In the genomic region with DNA sequence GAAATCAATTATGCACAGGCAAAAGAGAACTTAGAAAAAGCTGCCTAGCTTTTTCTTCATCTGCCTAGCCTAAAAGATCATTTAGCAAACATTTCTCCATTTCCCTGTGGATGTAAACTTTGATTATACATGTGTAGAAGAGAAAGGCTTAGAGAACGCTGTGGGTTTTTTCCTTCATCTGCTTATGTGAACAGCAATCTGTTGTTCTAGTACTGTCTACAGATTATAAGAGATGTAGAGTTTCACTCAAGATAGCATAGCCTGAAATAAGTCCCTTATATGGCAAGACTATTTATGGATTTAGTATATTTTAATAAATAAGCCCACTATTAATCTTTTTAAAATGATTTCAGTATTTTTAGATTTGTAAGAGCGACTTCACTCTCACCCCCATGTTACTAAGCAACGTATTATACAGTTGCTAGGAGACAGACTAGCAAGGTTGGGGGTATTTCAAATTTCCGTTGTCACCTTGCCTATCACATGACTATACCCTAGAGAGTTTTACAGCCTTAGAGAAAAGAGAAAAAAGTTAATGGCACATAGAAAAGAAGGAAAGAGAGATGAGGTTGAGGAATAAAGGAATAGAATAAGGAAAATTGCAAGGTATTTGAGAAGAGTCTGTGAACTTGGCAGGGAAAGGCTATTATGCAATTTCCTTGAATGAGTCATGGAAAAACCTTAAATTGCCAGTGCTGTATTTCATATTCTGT, we compare ENCODE assay signal across 1 cellular context.
A peak's percentile ranks its signal among the peaks of the same experiment; 100 is the strongest.
TF ChIP-seq lines count a peak whose summit lies in the region.

No MANE protein-coding gene starts in this region.

TF ChIP-seq in K562, 482 proteins besides CTCF, POLR2A, EP300 and RAD21 (continued from another document and continues in another):
- TF ChIP-seq, protein P1, sequence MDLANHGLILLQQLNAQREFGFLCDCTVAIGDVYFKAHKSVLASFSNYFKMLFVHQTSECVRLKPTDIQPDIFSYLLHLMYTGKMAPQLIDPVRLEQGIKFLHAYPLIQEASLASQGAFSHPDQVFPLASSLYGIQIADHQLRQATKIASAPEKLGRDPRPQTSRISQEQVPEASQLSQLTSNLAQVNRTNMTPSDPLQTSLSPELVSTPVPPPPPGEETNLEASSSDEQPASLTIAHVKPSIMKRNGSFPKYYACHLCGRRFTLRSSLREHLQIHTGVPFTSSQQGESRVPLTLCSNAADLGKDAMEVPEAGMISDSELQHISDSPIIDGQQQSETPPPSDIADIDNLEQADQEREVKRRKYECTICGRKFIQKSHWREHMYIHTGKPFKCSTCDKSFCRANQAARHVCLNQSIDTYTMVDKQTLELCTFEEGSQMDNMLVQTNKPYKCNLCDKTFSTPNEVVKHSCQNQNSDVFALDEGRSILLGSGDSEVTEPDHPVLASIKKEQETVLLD (IDR thresholded peaks at IDR 0.05) = 0 out of 2 replicates have a peak, but pooled peaks have one; percentile 57
- TF ChIP-seq MTA3 (IDR thresholded peaks at IDR 0.05; ENCODE audit: borderline replicate concordance) (no peak), ZNF232 (CRISPR knock-in tag; IDR thresholded peaks at IDR 0.05) (no peak), BMI1 (IDR thresholded peaks at IDR 0.05; ENCODE audit: low read length) (peak; percentile 82), DDX20 (tag; IDR thresholded peaks at IDR 0.05; ENCODE audit: low read depth) (no peak), ZBTB8A (IDR thresholded peaks at IDR 0.05; ENCODE audit: partially characterized antibody) (no peak), KLF1 (tag; IDR thresholded peaks at IDR 0.05) (no peak), COPS2 (conservative IDR thresholded peaks at IDR 0.05) (no peak), ARID1B (IDR thresholded peaks at IDR 0.05) (peak; percentile 87), ARID2 (IDR thresholded peaks at IDR 0.05) (no peak), NCOR1 (IDR thresholded peaks at IDR 0.05) (peak; percentile 20; the same call in 1 of the 2 replicates), POLR2G (IDR thresholded peaks at IDR 0.05; ENCODE audit: low read depth, low read length) (no peak), TEAD2 (tag; IDR thresholded peaks at IDR 0.05) (no peak), RBM25 (IDR thresholded peaks at IDR 0.05; ENCODE audit: low read depth, low read length, severe bottlenecking) (no peak), CBFB (CRISPR knock-in tag; IDR thresholded peaks at IDR 0.05) (no peak), ZFP30 (CRISPR knock-in tag; IDR thresholded peaks at IDR 0.05; ENCODE audit: borderline replicate concordance) (no peak), SETDB1 (IDR thresholded peaks at IDR 0.05; ENCODE audit: low read length) (no peak), ZBTB11 (CRISPR knock-in tag; IDR thresholded peaks at IDR 0.05) (no peak), ZNF696 (CRISPR knock-in tag; conservative IDR thresholded peaks at IDR 0.05) (no peak), ZNF134 (CRISPR knock-in tag; conservative IDR thresholded peaks at IDR 0.05) (no peak), ZNF778 (CRISPR knock-in tag; IDR thresholded peaks at IDR 0.05) (no peak), ATF3 (IDR thresholded peaks at IDR 0.05) (peak; percentile 98), ATF3 (CRISPR knock-in tag; conservative IDR thresholded peaks at IDR 0.05) (no peak; the same call in 1 of the 2 replicates), TCFL5 (CRISPR knock-in tag; conservative IDR thresholded peaks at IDR 0.05) (no peak), NR4A1 (CRISPR knock-in tag; IDR thresholded peaks at IDR 0.05) (no peak), NR4A1 (tag; IDR thresholded peaks at IDR 0.05) (no peak), MTA1 (IDR thresholded peaks at IDR 0.05; ENCODE audit: borderline replicate concordance) (no peak), SP2 (IDR thresholded peaks at IDR 0.05; ENCODE audit: extremely low read depth, low read depth, low read length, poor library complexity, severe bottlenecking) (no peak), HNRNPUL1 (IDR thresholded peaks at IDR 0.05; ENCODE audit: low read length) (no peak), EWSR1 (IDR thresholded peaks at IDR 0.05; ENCODE audit: borderline replicate concordance, low read depth, partially characterized antibody) (no peak), NONO (IDR thresholded peaks at IDR 0.05; ENCODE audit: low read depth in 2 of 2, low read length in 1 of 2) (no peak), PPARD (CRISPR knock-in tag; IDR thresholded peaks at IDR 0.05) (no peak), SIN3B (IDR thresholded peaks at IDR 0.05; ENCODE audit: low read depth) (no peak), NFXL1 (CRISPR knock-in tag; IDR thresholded peaks at IDR 0.05) (no peak), ZFP1 (CRISPR knock-in tag; IDR thresholded peaks at IDR 0.05) (no peak), ZZZ3 (IDR thresholded peaks at IDR 0.05) (no peak), ZNF830 (CRISPR knock-in tag; IDR thresholded peaks at IDR 0.05) (no peak), ZNF431 (CRISPR knock-in tag; IDR thresholded peaks at IDR 0.05) (no peak), TRIM24 (IDR thresholded peaks at IDR 0.05) (peak; percentile 67 to 81), POLR3G (IDR thresholded peaks at IDR 0.05; ENCODE audit: extremely low read depth, insufficient read length, insufficient replicate concordance) (no peak), PHB (CRISPR knock-in tag; IDR thresholded peaks at IDR 0.05) (no peak), DNMT1 (IDR thresholded peaks at IDR 0.05) (no peak), FOXP4 (CRISPR knock-in tag; IDR thresholded peaks at IDR 0.05; ENCODE audit: borderline replicate concordance) (no peak), HMG20A (CRISPR knock-in tag; conservative IDR thresholded peaks at IDR 0.05) (no peak), ZNF217 (CRISPR knock-in tag; IDR thresholded peaks at IDR 0.05) (no peak)
- TF ChIP-seq, protein P2, sequence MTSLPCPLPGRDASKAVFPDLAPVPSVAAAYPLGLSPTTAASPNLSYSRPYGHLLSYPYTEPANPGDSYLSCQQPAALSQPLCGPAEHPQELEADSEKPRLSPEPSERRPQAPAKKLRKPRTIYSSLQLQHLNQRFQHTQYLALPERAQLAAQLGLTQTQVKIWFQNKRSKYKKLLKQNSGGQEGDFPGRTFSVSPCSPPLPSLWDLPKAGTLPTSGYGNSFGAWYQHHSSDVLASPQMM (CRISPR knock-in tag; IDR thresholded peaks at IDR 0.05) = no peak
- TF ChIP-seq, protein P3, sequence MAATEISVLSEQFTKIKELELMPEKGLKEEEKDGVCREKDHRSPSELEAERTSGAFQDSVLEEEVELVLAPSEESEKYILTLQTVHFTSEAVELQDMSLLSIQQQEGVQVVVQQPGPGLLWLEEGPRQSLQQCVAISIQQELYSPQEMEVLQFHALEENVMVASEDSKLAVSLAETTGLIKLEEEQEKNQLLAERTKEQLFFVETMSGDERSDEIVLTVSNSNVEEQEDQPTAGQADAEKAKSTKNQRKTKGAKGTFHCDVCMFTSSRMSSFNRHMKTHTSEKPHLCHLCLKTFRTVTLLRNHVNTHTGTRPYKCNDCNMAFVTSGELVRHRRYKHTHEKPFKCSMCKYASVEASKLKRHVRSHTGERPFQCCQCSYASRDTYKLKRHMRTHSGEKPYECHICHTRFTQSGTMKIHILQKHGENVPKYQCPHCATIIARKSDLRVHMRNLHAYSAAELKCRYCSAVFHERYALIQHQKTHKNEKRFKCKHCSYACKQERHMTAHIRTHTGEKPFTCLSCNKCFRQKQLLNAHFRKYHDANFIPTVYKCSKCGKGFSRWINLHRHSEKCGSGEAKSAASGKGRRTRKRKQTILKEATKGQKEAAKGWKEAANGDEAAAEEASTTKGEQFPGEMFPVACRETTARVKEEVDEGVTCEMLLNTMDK (IDR thresholded peaks at IDR 0.05; ENCODE audit: borderline replicate concordance, insufficient read depth, low read depth, low read length, poor library complexity, severe bottlenecking) = no peak
- TF ChIP-seq, protein P4, sequence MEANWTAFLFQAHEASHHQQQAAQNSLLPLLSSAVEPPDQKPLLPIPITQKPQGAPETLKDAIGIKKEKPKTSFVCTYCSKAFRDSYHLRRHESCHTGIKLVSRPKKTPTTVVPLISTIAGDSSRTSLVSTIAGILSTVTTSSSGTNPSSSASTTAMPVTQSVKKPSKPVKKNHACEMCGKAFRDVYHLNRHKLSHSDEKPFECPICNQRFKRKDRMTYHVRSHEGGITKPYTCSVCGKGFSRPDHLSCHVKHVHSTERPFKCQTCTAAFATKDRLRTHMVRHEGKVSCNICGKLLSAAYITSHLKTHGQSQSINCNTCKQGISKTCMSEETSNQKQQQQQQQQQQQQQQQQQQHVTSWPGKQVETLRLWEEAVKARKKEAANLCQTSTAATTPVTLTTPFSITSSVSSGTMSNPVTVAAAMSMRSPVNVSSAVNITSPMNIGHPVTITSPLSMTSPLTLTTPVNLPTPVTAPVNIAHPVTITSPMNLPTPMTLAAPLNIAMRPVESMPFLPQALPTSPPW (CRISPR knock-in tag; IDR thresholded peaks at IDR 0.05) = peak; percentile 38; the same call in 1 of the 2 replicates
- TF ChIP-seq, protein P5, sequence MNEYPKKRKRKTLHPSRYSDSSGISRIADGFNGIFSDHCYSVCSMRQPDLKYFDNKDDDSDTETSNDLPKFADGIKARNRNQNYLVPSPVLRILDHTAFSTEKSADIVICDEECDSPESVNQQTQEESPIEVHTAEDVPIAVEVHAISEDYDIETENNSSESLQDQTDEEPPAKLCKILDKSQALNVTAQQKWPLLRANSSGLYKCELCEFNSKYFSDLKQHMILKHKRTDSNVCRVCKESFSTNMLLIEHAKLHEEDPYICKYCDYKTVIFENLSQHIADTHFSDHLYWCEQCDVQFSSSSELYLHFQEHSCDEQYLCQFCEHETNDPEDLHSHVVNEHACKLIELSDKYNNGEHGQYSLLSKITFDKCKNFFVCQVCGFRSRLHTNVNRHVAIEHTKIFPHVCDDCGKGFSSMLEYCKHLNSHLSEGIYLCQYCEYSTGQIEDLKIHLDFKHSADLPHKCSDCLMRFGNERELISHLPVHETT (CRISPR knock-in tag; conservative IDR thresholded peaks at IDR 0.05 in 1 of 2, IDR thresholded peaks at IDR 0.05 in 1 of 2) = no peak
- TF ChIP-seq, protein P6, sequence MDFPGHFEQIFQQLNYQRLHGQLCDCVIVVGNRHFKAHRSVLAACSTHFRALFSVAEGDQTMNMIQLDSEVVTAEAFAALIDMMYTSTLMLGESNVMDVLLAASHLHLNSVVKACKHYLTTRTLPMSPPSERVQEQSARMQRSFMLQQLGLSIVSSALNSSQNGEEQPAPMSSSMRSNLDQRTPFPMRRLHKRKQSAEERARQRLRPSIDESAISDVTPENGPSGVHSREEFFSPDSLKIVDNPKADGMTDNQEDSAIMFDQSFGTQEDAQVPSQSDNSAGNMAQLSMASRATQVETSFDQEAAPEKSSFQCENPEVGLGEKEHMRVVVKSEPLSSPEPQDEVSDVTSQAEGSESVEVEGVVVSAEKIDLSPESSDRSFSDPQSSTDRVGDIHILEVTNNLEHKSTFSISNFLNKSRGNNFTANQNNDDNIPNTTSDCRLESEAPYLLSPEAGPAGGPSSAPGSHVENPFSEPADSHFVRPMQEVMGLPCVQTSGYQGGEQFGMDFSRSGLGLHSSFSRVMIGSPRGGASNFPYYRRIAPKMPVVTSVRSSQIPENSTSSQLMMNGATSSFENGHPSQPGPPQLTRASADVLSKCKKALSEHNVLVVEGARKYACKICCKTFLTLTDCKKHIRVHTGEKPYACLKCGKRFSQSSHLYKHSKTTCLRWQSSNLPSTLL (IDR thresholded peaks at IDR 0.05) = no peak
- TF ChIP-seq, protein P7, sequence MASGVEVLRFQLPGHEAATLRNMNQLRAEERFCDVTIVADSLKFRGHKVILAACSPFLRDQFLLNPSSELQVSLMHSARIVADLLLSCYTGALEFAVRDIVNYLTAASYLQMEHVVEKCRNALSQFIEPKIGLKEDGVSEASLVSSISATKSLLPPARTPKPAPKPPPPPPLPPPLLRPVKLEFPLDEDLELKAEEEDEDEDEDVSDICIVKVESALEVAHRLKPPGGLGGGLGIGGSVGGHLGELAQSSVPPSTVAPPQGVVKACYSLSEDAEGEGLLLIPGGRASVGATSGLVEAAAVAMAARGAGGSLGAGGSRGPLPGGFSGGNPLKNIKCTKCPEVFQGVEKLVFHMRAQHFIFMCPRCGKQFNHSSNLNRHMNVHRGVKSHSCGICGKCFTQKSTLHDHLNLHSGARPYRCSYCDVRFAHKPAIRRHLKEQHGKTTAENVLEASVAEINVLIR (CRISPR knock-in tag; IDR thresholded peaks at IDR 0.05) = no peak
